ENCODE assay signal across 1 cellular context in genomic region chr11:73779084-73779902, GRCh38.
A peak's percentile ranks its signal among the peaks of the same experiment; 100 is the strongest.
TF ChIP-seq lines count a peak whose summit lies in the region.

No MANE protein-coding gene starts in this region.

TF ChIP-seq in HepG2, 621 proteins besides CTCF, POLR2A, EP300 and RAD21 (continued from another document and continues in another):
- TF ChIP-seq ZNF567 (CRISPR knock-in tag; IDR thresholded peaks at IDR 0.05; ENCODE audit: borderline replicate concordance) (0 out of 2 replicates have a peak, but pooled peaks have one; percentile 61), CSRNP2 (CRISPR knock-in tag; conservative IDR thresholded peaks at IDR 0.05; ENCODE audit: low read depth) (no peak), HNF4G (IDR thresholded peaks at IDR 0.05; ENCODE audit: borderline replicate concordance, low read depth, low read length) (peak; percentile 77; the same call in 1 of the 2 replicates), HNF4G (CRISPR knock-in tag; IDR thresholded peaks at IDR 0.05; ENCODE audit: borderline replicate concordance, low read depth) (peak; percentile 49; the same call in 1 of the 2 replicates), BCL3 (CRISPR knock-in tag; IDR thresholded peaks at IDR 0.05) (peak; percentile 63; the same call in 1 of the 2 replicates), ZNF784 (CRISPR knock-in tag; IDR thresholded peaks at IDR 0.05; ENCODE audit: borderline replicate concordance) (0 out of 2 replicates have a peak, but pooled peaks have one; percentile 41), CBX2 (IDR thresholded peaks at IDR 0.05; ENCODE audit: low read depth, low read length) (no peak), CBX2 (CRISPR knock-in tag; IDR thresholded peaks at IDR 0.05; ENCODE audit: low read depth) (no peak), IKZF4 (CRISPR knock-in tag; IDR thresholded peaks at IDR 0.05; ENCODE audit: borderline replicate concordance, low read depth, not compliant biosample characterization) (peak; percentile 46), HOXA3 (CRISPR knock-in tag; IDR thresholded peaks at IDR 0.05) (peak; percentile 95), ELF4 (CRISPR knock-in tag; IDR thresholded peaks at IDR 0.05; ENCODE audit: borderline replicate concordance) (peak; percentile 76), GLI4 (CRISPR knock-in tag; IDR thresholded peaks at IDR 0.05; ENCODE audit: borderline replicate concordance) (no peak; the same call in 1 of the 2 replicates), ZNF503 (CRISPR knock-in tag; IDR thresholded peaks at IDR 0.05) (peak; percentile 15; the same call in 1 of the 2 replicates), GZF1 (CRISPR knock-in tag; IDR thresholded peaks at IDR 0.05) (no peak), MLLT10 (CRISPR knock-in tag; IDR thresholded peaks at IDR 0.05) (no peak), TERF1 (CRISPR knock-in tag; IDR thresholded peaks at IDR 0.05) (no peak), YEATS2 (CRISPR knock-in tag; IDR thresholded peaks at IDR 0.05; ENCODE audit: borderline replicate concordance) (peak; percentile 77; the same call in 1 of the 2 replicates), ATF5 (CRISPR knock-in tag; IDR thresholded peaks at IDR 0.05; ENCODE audit: low read depth) (no peak), U2AF2 (IDR thresholded peaks at IDR 0.05; ENCODE audit: low read depth, low read length) (no peak), POLR2AphosphoS5 (IDR thresholded peaks at IDR 0.05; ENCODE audit: low read depth, low read length) (peak; percentile 64), ZSCAN21 (CRISPR knock-in tag; IDR thresholded peaks at IDR 0.05; ENCODE audit: borderline replicate concordance) (peak; percentile 22; the same call in 1 of the 2 replicates), HNRNPH1 (optimal IDR thresholded peaks at IDR 0.05; ENCODE audit: low read depth, low read length) (no peak), TOPORS (CRISPR knock-in tag; IDR thresholded peaks at IDR 0.05) (no peak), ARID3A (IDR thresholded peaks at IDR 0.05; ENCODE audit: low read depth, low read length) (peak; percentile 79), ISL2 (CRISPR knock-in tag; IDR thresholded peaks at IDR 0.05) (peak; percentile 21; the same call in 1 of the 2 replicates), XBP1 (CRISPR knock-in tag; IDR thresholded peaks at IDR 0.05) (peak; percentile 79; the same call in 1 of the 2 replicates), ZNF790 (CRISPR knock-in tag; IDR thresholded peaks at IDR 0.05; ENCODE audit: borderline replicate concordance) (0 out of 2 replicates have a peak, but pooled peaks have one; percentile 29), TGIF2 (CRISPR knock-in tag; IDR thresholded peaks at IDR 0.05) (0 out of 2 replicates have a peak, but pooled peaks have one; percentile 73), SAP130 (CRISPR knock-in tag; IDR thresholded peaks at IDR 0.05; ENCODE audit: low read depth) (peak; percentile 88), ZBTB2 (CRISPR knock-in tag; IDR thresholded peaks at IDR 0.05; ENCODE audit: low read depth) (no peak), ELF3 (CRISPR knock-in tag; IDR thresholded peaks at IDR 0.05) (peak; percentile 80), BCLAF1 (IDR thresholded peaks at IDR 0.05) (no peak), ZNF276 (CRISPR knock-in tag; IDR thresholded peaks at IDR 0.05; ENCODE audit: low read depth) (no peak), ZNF180 (CRISPR knock-in tag; IDR thresholded peaks at IDR 0.05; ENCODE audit: borderline replicate concordance, low read depth) (no peak), EHMT2 (IDR thresholded peaks at IDR 0.05; ENCODE audit: borderline replicate concordance, low read depth, low read length) (no peak; the same call in 1 of the 2 replicates), TAF15 (IDR thresholded peaks at IDR 0.05; ENCODE audit: low read depth, low read length, poor library complexity, severe bottlenecking) (no peak), ZNF256 (CRISPR knock-in tag; conservative IDR thresholded peaks at IDR 0.05) (no peak), HNF4A (CRISPR knock-in tag; IDR thresholded peaks at IDR 0.05) (peak; percentile 82), ZNF781 (CRISPR knock-in tag; IDR thresholded peaks at IDR 0.05; ENCODE audit: borderline replicate concordance, not compliant biosample characterization) (no peak), ZNF382 (CRISPR knock-in tag; IDR thresholded peaks at IDR 0.05; ENCODE audit: borderline replicate concordance) (no peak), CHD2 (IDR thresholded peaks at IDR 0.05; ENCODE audit: low read depth, low read length) (peak; percentile 67; the same call in 1 of the 2 replicates), NPAS2 (CRISPR knock-in tag; IDR thresholded peaks at IDR 0.05; ENCODE audit: borderline replicate concordance) (no peak), FLYWCH1 (CRISPR knock-in tag; IDR thresholded peaks at IDR 0.05) (no peak), RNF2 (conservative IDR thresholded peaks at IDR 0.05; ENCODE audit: low read depth) (no peak), TCF7L2 (IDR thresholded peaks at IDR 0.05; ENCODE audit: low read depth, low read length) (no peak), ZFP41 (CRISPR knock-in tag; IDR thresholded peaks at IDR 0.05; ENCODE audit: borderline replicate concordance) (no peak), GATAD1 (CRISPR knock-in tag; IDR thresholded peaks at IDR 0.05) (peak; percentile 61; the same call in 1 of the 2 replicates), ZNF143 (CRISPR knock-in tag; IDR thresholded peaks at IDR 0.05) (peak; percentile 46), ZNF251 (CRISPR knock-in tag; IDR thresholded peaks at IDR 0.05) (no peak), DPF2 (CRISPR knock-in tag; IDR thresholded peaks at IDR 0.05; ENCODE audit: borderline replicate concordance, low read depth) (no peak), ZNF660 (CRISPR knock-in tag; IDR thresholded peaks at IDR 0.05; ENCODE audit: borderline replicate concordance, low read depth) (no peak), FOXK1 (CRISPR knock-in tag; IDR thresholded peaks at IDR 0.05; ENCODE audit: borderline replicate concordance, low read depth) (peak; percentile 65; the same call in 1 of the 2 replicates)
